In the genomic region with DNA sequence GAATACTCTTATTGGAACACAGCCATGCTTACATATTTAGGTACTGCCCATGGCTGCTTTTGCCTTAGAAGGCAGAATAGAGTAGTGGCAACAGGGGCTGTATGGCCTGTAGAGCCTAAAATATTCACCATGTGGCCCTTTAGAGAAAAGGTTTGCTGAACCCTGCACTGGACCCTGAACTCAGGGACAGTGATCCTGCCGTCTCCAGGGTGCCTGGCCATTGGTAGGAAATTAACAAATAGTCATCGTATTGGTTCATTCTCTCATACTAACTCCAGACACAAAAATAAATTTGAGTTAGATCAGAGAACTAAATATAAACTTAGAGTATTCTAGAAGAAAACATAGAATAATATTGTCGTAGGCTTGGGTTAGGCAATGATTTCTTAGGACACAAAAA, we compare ENCODE assay signal across 28 cellular contexts.
"Had no signal": no experiment of that assay in that cellular context is flagged by ENCODE, and none has a peak within 500 bp of the region (broad histone marks: within the 10 kb centered on the region; RNA-seq: fewer than 3 reads in every experiment).

No MANE protein-coding gene starts in this region.

- DNase-seq: activated CD4-positive, alpha-beta memory T cell treated with anti-CD3 and anti-CD28 coated beads for 36 hours; activated CD4-positive, alpha-beta T cell treated with anti-CD3 and anti-CD28 coated beads for 36 hours; activated CD4-positive, alpha-beta T cell treated with anti-CD3 and anti-CD28 coated beads, Interleukin-2, amount 10 ng/mL, durations not matched to agents 24 days and 14 days; activated CD4-positive, CD25-positive, alpha-beta regulatory T cell; activated CD4-positive, CD25-positive, alpha-beta regulatory T cell treated with anti-CD3 and anti-CD28 coated beads, Interleukin-2, amount 50 U/mL, for 72 hours; activated CD8-positive, alpha-beta T cell treated with anti-CD3 and anti-CD28 coated beads, Interleukin-2, amount 10 ng/mL, durations not matched to agents 7 days and 5 days; activated effector memory CD4-positive, alpha-beta T cell treated with Interleukin-2 at 50 U/mL for 16 hours; activated gamma-delta T cell treated with Interleukin-2 at 50 U/mL for 16 hours; activated naive CD4-positive, alpha-beta T cell treated with anti-CD3 and anti-CD28 coated beads, Interleukin-2, amount 50 U/mL, for 16 hours; activated naive CD4-positive, alpha-beta T cell treated with Interleukin-2 at 50 U/mL for 16 hours; amygdala; aorta; central memory CD4-positive, alpha-beta T cell; cerebellar nuclear complex; colonic mucosa; effector CD8-positive, alpha-beta T cell; foreskin fibroblast; head of caudate nucleus; hippocampal formation; T-helper 2 cell had no signal

- FAIRE-seq: endometrium, endothelial cell of umbilical vein, frontal cortex had no signal

- H3K4me1 ChIP-seq: breast epithelium had no signal

- H3K36me3 ChIP-seq: breast epithelium, cardiac muscle cell, colonic mucosa had no signal

- H3K9me3 ChIP-seq: breast epithelium, colonic mucosa had no signal

- H3K4me3 ChIP-seq: breast epithelium, cardiac muscle cell, colonic mucosa had no signal

- H3K27ac ChIP-seq: breast epithelium, cardiac muscle cell, colonic mucosa, epithelial cell of prostate had no signal

- H3K27me3 ChIP-seq: breast epithelium, cardiac muscle cell, colonic mucosa had no signal

- ATAC-seq: activated CD4-positive, alpha-beta T cell treated with anti-CD3 and anti-CD28 coated beads for 36 hours; activated CD8-positive, alpha-beta T cell treated with anti-CD3 and anti-CD28 coated beads, Interleukin-2, amount 10 ng/mL, durations not matched to agents 7 days and 5 days; activated T-cell treated with anti-CD3 and anti-CD28 coated beads, Interleukin-2, amount 50 U/mL, for 4 hours; activated T-helper 17 cell treated with anti-CD3 and anti-CD28 coated beads, Interleukin-2, amount 50 U/mL, for 72 hours had no signal
